Comparison of ENCODE assay signal across 9 cellular contexts in the genomic region with DNA sequence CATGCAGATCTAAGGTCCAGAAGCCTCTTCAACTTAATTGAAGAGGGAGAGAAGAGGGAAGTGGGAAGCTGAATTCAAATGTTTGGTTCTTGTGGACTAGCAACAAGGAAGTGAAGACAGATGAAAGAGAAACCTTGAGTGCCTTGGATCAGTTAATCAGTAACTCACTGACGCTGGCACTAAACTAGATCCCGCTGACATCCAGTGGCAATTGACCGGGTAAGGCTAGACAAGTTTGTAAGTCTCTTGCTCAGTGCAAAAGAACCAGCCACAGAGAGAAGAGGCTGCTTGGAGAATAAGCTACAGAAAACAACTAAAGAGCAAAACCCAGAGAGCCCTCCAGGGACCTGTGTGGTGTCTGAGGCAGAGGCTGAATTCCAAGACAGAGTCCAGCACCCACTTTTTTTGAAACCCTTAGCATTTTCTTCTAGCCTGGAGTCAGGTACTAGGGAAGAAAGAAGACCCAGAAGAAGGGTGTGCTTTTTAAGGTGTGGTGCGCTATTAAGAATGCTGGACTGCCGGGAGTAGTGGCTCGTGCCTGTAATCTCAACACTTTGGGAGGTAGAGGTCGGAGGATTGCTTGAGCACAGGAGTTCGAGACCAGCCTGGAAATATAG. TPM values are rescaled to one million over a fixed set of nuclear protein-coding genes. Genes with fewer than 3 reads are reported as not detected.
DNase-seq lines count a peak whose midpoint lies in the region; ATAC-seq and TF ChIP-seq lines count a peak whose summit lies in the region.
"Had no signal": no experiment of that assay in that cellular context is flagged by ENCODE, and none has a peak within 500 bp of the region (broad histone marks: within the 10 kb centered on the region; RNA-seq: fewer than 3 reads in every experiment).

No MANE protein-coding gene starts in this region.

- H3K36me3 ChIP-seq in upper lobe of right lung: no peaks in the 10 kb centered on the region
- no peaks in the 10 kb centered on the region for H3K36me3 ChIP-seq in aorta (ENCODE audit: control insufficient read depth in 1 of 2, insufficient read depth in 2 of 2, low read length in 1 of 2)

- H3K36me3 Mint-ChIP-seq in brain: peaks cover 17% of the 10 kb centered on the region
- H3K36me3 Mint-ChIP-seq: CD4-positive, CD25-positive, alpha-beta regulatory T cell had no signal

- H3K9me3 ChIP-seq in upper lobe of right lung (no peaks in the 10 kb centered on the region), aorta (ENCODE audit: control insufficient read depth, low read length) (no peaks in the 10 kb centered on the region)

- intact Hi-C loops in upper lobe of right lung (cut with DNase I): no loop called here
- intact Hi-C loops in aorta (cut with DNase I): no loop called here

- H3K27ac ChIP-seq in upper lobe of right lung (peak overlapping the region; percentile 65), aorta (ENCODE audit: low read depth in 1 of 2, low read length in 2 of 2) (no peak overlapping the region)

- peaks cover 16% of the 10 kb centered on the region for H3K27me3 ChIP-seq in upper lobe of right lung
- no peaks in the 10 kb centered on the region for H3K27me3 ChIP-seq in aorta (ENCODE audit: control insufficient read depth in 1 of 2, insufficient read depth in 2 of 2, low read length in 1 of 2)

- H3K9me3 Mint-ChIP-seq in brain: peaks cover 0 to 9% (median 5%) of the 10 kb centered on the region in 5 experiments

- DNase-seq in AML-193 (lab: John Stamatoyannopoulos, UW) (peak; percentile 74 to 87), GM20000 (ENCODE audit: low spot score) (peak; percentile 49), upper lobe of right lung (no peak), aorta (no peak), hepatic stellate cell (ENCODE audit: low spot score) (no peak)
- DNase-seq in activated naive CD4-positive, alpha-beta T cell treated with Interleukin-2 at 50 U/mL for 16 hours: no peak
- DNase-seq: CD4-positive, CD25-positive, alpha-beta regulatory T cell had no signal

- H3K27me3 Mint-ChIP-seq in brain: no peaks in the 10 kb centered on the region

- H3K4me1 Mint-ChIP-seq in brain: peaks cover 66% of the 10 kb centered on the region

- H3K4me3 Mint-ChIP-seq in brain: peak overlapping the region; percentile 1 to 67 (median 2)
- H3K4me3 Mint-ChIP-seq: CD4-positive, CD25-positive, alpha-beta regulatory T cell had no signal

- H3K4me3 ChIP-seq in upper lobe of right lung (peak overlapping the region; percentile 22), aorta (ENCODE audit: low read length in 2 of 2) (no peak overlapping the region)

- peak overlapping the region; percentile 5 to 95 (median 60) for H3K27ac Mint-ChIP-seq in brain
- H3K27ac Mint-ChIP-seq: CD4-positive, CD25-positive, alpha-beta regulatory T cell had no signal

- ATAC-seq in HG03521 (IDR thresholded peaks at IDR 0.05; ENCODE audit: unreplicated experiment) (peak; percentile 85), upper lobe of right lung (peak; percentile 93), aorta (ENCODE audit: low FRiP score) (no peak)

- H3K4me1 ChIP-seq in upper lobe of right lung (no peaks in the 10 kb centered on the region), aorta (ENCODE audit: control insufficient read depth in 1 of 2, insufficient read depth in 2 of 2, low read length in 2 of 2) (no peaks in the 10 kb centered on the region)

- 53 to 58% methylated on average over 8 of the region's 8 CpGs for WGBS in aorta, 2 donors

- TF ChIP-seq CTCF in GM20000 (IDR thresholded peaks at IDR 0.05; ENCODE audit: extremely low read depth, missing control alignments): no peak
- no peak for TF ChIP-seq CTCF in brain (conservative IDR thresholded peaks at IDR 0.05)
- no peak for TF ChIP-seq CTCF in upper lobe of right lung (IDR thresholded peaks at IDR 0.05)

RNA-seq across cellular contexts. Expression of a gene that starts 6.9 kb away (rescaled TPM):
- polyA plus RNA-seq in brain (ENCODE audit: insufficient read depth, low read depth, low replicate concordance): 1.1 TPM
- 12.1 TPM for total RNA-seq in upper lobe of right lung
- under 1 TPM in 1 of 2 donors, not detected in 1; 0.57 TPM for total RNA-seq in aorta
- under 1 TPM in 1 of 2 donors, not detected in 1; 0.08 TPM for polyA plus RNA-seq in aorta

Comparison
In these comparisons a context has a peak if more than half of its experiments do, and no peak if none do; other contexts are left out.
1. DNase-seq: peak in AML-193 (2 of 2) and GM20000 (single experiment); none in upper lobe of right lung (single experiment), aorta (0 of 2), hepatic stellate cell (single experiment) and activated naive CD4-positive, alpha-beta T cell treated with Interleukin-2 at 50 U/mL for 16 hours (single experiment).